In genomic region chr20:20709858-20710257, GRCh38 we compare ENCODE assay signal across 18 cellular contexts. TPM values are rescaled to one million over a fixed set of nuclear protein-coding genes. Genes with fewer than 3 reads are reported as not detected.
DNase-seq lines count a peak whose midpoint lies in the region; ATAC-seq, FAIRE-seq and TF ChIP-seq lines count a peak whose summit lies in the region.
"Had no signal": no experiment of that assay in that cellular context is flagged by ENCODE, and none has a peak within 500 bp of the region (broad histone marks: within the 10 kb centered on the region; RNA-seq: fewer than 3 reads in every experiment).

No MANE protein-coding gene starts in this region.

- H3K9me3 ChIP-seq in GM12878 (replicated peaks; ENCODE audit: control insufficient read depth, insufficient read depth, low read length) (no peaks in the 10 kb centered on the region; the same call in 2 of the 3 replicates), liver (ENCODE audit: control insufficient read depth in 4 of 4, low read length in 3 of 4) (no peaks in the 10 kb centered on the region), small intestine (ENCODE audit: control insufficient read depth, low read depth) (no peaks in the 10 kb centered on the region)

- BruUV-seq in Calu3 (replicated peaks; lab: Mats Ljungman, UMichigan) (no TSS peak), GM12878 (replicated peaks; lab: Mats Ljungman, UMichigan) (no TSS peak)

- H3K36me3 ChIP-seq in GM12878 (ENCODE audit: control insufficient read depth in 2 of 2, insufficient read depth in 2 of 2, low read length in 1 of 2) (no peaks in the 10 kb centered on the region), liver (ENCODE audit: control insufficient read depth in 4 of 4, insufficient read depth in 3 of 4, low read depth in 1 of 4, low read length in 3 of 4) (no peaks in the 10 kb centered on the region), small intestine (ENCODE audit: control insufficient read depth in 2 of 2, insufficient read depth in 2 of 2, low read length in 2 of 2) (no peaks in the 10 kb centered on the region)

- H2AFZ ChIP-seq in GM12878 (ENCODE audit: control insufficient read depth, low read depth, low read length) = no peak overlapping the region

- peaks cover 24% of the 10 kb centered on the region for H3K36me3 Mint-ChIP-seq in Calu3 (ENCODE audit: insufficient read depth, unreplicated experiment)

- FAIRE-seq in GM12878 (lab: Jason Lieb, UNC) = no peak
- no peak for FAIRE-seq in small intestine (lab: Jason Lieb, UNC)
- FAIRE-seq: H54 had no signal

- ATAC-seq in GM12878 (no peak), HG03460 (IDR thresholded peaks at IDR 0.05; ENCODE audit: unreplicated experiment) (no peak)
- ATAC-seq: activated CD4-positive, CD25-positive, alpha-beta regulatory T cell treated with anti-CD3 and anti-CD28 coated beads, Interleukin-2, amount 50 U/mL, for 24 hours; left ventricle myocardium superior had no signal

- SMC1A ChIA-PET in GM12878 (lab: Charles Lee; ENCODE audit: uncharacterized antibody, unreplicated experiment) = interaction anchor here (0.8 to 1.6 kb wide), 6 partner anchors 13 to 95 kb away, joined by 3 to 8 read pairs (median 3); no protein-coding TSS in a partner anchor

- POLR2A ChIA-PET in GM12878 (lab: Charles Lee) = no interaction called here
- POLR2A ChIA-PET in GM10248 (lab: Yijun Ruan, JAX) = no interaction called here

- WGBS in GM12878 (ENCODE audit: insufficient coverage, insufficient replicate concordance, low lambda C conversion rate, missing lambda C conversion rate) = 76% methylated on average over 4 of the region's 4 CpGs
- 69% methylated on average over 4 of the region's 4 CpGs for WGBS in liver
- WGBS in small intestine, 3 donors = 31 to 65% (median 56%) methylated on average over 4 of the region's 4 CpGs

- CTCF ChIA-PET in Calu3 (lab: Charles Lee) (no interaction called here), GM12878 (lab: Yijun Ruan, JAX) (interaction anchor here (0.8 to 1.2 kb wide), 3 partner anchors 27 to 115 kb away, joined by 3 to 4 read pairs (median 3); no protein-coding TSS in a partner anchor), GM10248 (lab: Yijun Ruan, JAX) (interaction anchor here (0.8 to 1.6 kb wide), 2 partner anchors 11 to 34 kb away, joined by 3 to 4 read pairs; no protein-coding TSS in a partner anchor)

- no peaks in the 10 kb centered on the region for H3K9me3 Mint-ChIP-seq in Calu3 (ENCODE audit: low read depth, unreplicated experiment)

- H3K4me2 ChIP-seq in GM12878 (ENCODE audit: control insufficient read depth, insufficient read depth) = peak overlapping the region; percentile 85; the same call in 1 of the 2 replicates

- DNase-seq in Calu3 (no peak), GM12878 (ENCODE audit: low read depth, low spot score) (no peak), small intestine (peak; percentile 21), kidney tubule cell (ENCODE audit: low spot score) (no peak), GM10248 (ENCODE audit: extremely low spot score) (no peak)
- DNase-seq: activated CD8-positive, alpha-beta memory T cell treated with anti-CD3 and anti-CD28 coated beads, Interleukin-2, amount 50 U/mL, for 48 hours; activated naive CD4-positive, alpha-beta T cell treated with anti-CD3 and anti-CD28 coated beads, Interleukin-2, amount 50 U/mL, for 16 hours; effector CD8-positive, alpha-beta T cell; left ventricle myocardium superior; NCI-H1694; NCI-H446; SHP77; stimulated activated CD4-positive, alpha-beta T cell treated with anti-CD3 and anti-CD28 coated beads, Interleukin-2, amount 100 ng/mL, for 24 hours had no signal

- H3K27ac ChIP-seq in GM12878 (ENCODE audit: control insufficient read depth, insufficient read depth) (peak overlapping the region; percentile 66), liver (ENCODE audit: low read depth in 1 of 2, low read length in 2 of 2) (peak overlapping the region; percentile 96 to 97), small intestine (ENCODE audit: low read depth in 1 of 2, low read length in 1 of 2) (peak overlapping the region in 1 of 2 donors; percentile 62)

- H3K4me1 ChIP-seq in GM12878 (ENCODE audit: control insufficient read depth, insufficient read depth, low read length) (peaks cover 6% of the 10 kb centered on the region; the same call in 1 of the 2 replicates), liver (ENCODE audit: control insufficient read depth in 4 of 4, insufficient read depth in 4 of 4, low read length in 3 of 4) (peaks cover 15 to 47% (median 23%) of the 10 kb centered on the region in 4 donors), small intestine (ENCODE audit: control insufficient read depth in 2 of 2, insufficient read depth in 1 of 2, low read depth in 1 of 2, low read length in 1 of 2) (peaks cover 2 to 7% of the 10 kb centered on the region in 2 donors)

- in situ Hi-C loops in GM12878 (cut with MboI) = no loop called here

- H3K4me3 ChIP-seq in GM12878 = 0 out of 2 replicates have a peak overlapping the region, but pooled peaks have one; percentile 24
- peak overlapping the region; percentile 27 to 94 (median 82) for H3K4me3 ChIP-seq in liver (ENCODE audit: low read depth in 1 of 3, low read length in 3 of 3)
- H3K4me3 ChIP-seq in small intestine (ENCODE audit: low read depth in 1 of 2, low read length in 2 of 2) = no peak overlapping the region

- H3K4me1 Mint-ChIP-seq in Calu3 (ENCODE audit: low read depth, unreplicated experiment) = peaks cover 17% of the 10 kb centered on the region

- no peak for TF ChIP-seq RAD21 in GM12878 (IDR thresholded peaks at IDR 0.05; ENCODE audit: insufficient read depth, low read depth, low read length)
- TF ChIP-seq RAD21 in liver (IDR thresholded peaks at IDR 0.05) = no peak

- H3K27ac Mint-ChIP-seq in Calu3 (ENCODE audit: unreplicated experiment) = no peak overlapping the region

- peak overlapping the region; percentile 74 for H3K4me3 Mint-ChIP-seq in Calu3 (ENCODE audit: low read depth, unreplicated experiment)

- no peak for TF ChIP-seq POLR2A in GM12878 (IDR thresholded peaks at IDR 0.05; ENCODE audit: low read depth, low read length)

- H3K27me3 ChIP-seq in GM12878 (replicated peaks in 1 of 2; ENCODE audit: control insufficient read depth in 2 of 2, insufficient read depth in 2 of 2, low read length in 1 of 2) (no peaks in the 10 kb centered on the region), liver (ENCODE audit: control insufficient read depth in 4 of 4, insufficient read depth in 4 of 4, low read length in 3 of 4) (no peaks in the 10 kb centered on the region), small intestine (ENCODE audit: control insufficient read depth in 2 of 2, insufficient read depth in 2 of 2, low read length in 2 of 2) (no peaks in the 10 kb centered on the region)

- TF ChIP-seq EP300 in GM12878 (IDR thresholded peaks at IDR 0.05; ENCODE audit: borderline replicate concordance in 1 of 2, control insufficient read depth in 1 of 2, low read depth in 2 of 2, low read length in 2 of 2) = no peak

- RAD21 ChIA-PET in GM12878 (lab: Charles Lee; ENCODE audit: unreplicated experiment) = interaction anchor here (0.8 to 1.8 kb wide), 4 partner anchors 27 to 41 kb away, joined by 3 to 5 read pairs (median 3); no protein-coding TSS in a partner anchor

- peaks cover 60% of the 10 kb centered on the region for H3K79me2 ChIP-seq in GM12878 (ENCODE audit: control insufficient read depth, insufficient read depth, low read length)

- intact Hi-C loops in Calu3 (cut with micrococcal nuclease; ENCODE audit: unreplicated experiment) = loop anchor here (10.0 kb wide), 1 partner anchor 45 kb away; no protein-coding TSS in a partner anchor
- intact Hi-C loops in GM12878 (cut with micrococcal nuclease; ENCODE audit: unreplicated experiment) = loop anchor here (2.0 kb wide), 1 partner anchor 41 kb away; no protein-coding TSS in a partner anchor

- TF ChIP-seq CTCF in Calu3 (IDR thresholded peaks at IDR 0.05; ENCODE audit: unreplicated experiment) (no peak), GM12878 (IDR thresholded peaks at IDR 0.05 in 2 of 3, conservative IDR thresholded peaks at IDR 0.05 in 1 of 3; ENCODE audit: control insufficient read depth in 2 of 3, extremely low read depth in 1 of 3, insufficient read depth in 1 of 3, low read depth in 3 of 3, low read length in 3 of 3) (no peak), liver (IDR thresholded peaks at IDR 0.05; ENCODE audit: low read depth, low read length, missing input control) (no peak), GM10248 (IDR thresholded peaks at IDR 0.05; ENCODE audit: control extremely low read depth, extremely low read depth, low read depth, missing control alignments) (no peak)

- no peaks in the 10 kb centered on the region for H3K27me3 Mint-ChIP-seq in Calu3 (ENCODE audit: unreplicated experiment)
- H3K27me3 Mint-ChIP-seq: B cell had no signal

- no peaks in the 10 kb centered on the region for H4K20me1 ChIP-seq in GM12878 (ENCODE audit: control insufficient read depth, insufficient read depth)

- H3K9ac ChIP-seq in GM12878 (ENCODE audit: control insufficient read depth, insufficient read depth, low read length) (no peak overlapping the region), liver (ENCODE audit: low read depth in 1 of 2, low read length in 2 of 2) (peak overlapping the region; percentile 54 to 85)

TF ChIP-seq in GM12878, 131 proteins besides CTCF, POLR2A, EP300 and RAD21 (continues in another document):
- TF ChIP-seq ZNF217 (IDR thresholded peaks at IDR 0.05) = no peak

TF ChIP-seq in liver, 16 proteins besides CTCF, POLR2A, EP300 and RAD21 (continues in another document):
- TF ChIP-seq GABPA (IDR thresholded peaks at IDR 0.05 in 1 of 2, conservative IDR thresholded peaks at IDR 0.05 in 1 of 2) (no peak), JUND (IDR thresholded peaks at IDR 0.05) (no peak)

RNA-seq across cellular contexts. Expression of gene RALGAPA2, which starts 2.6 kb away (rescaled TPM):
- total RNA-seq in Calu3 (2022) (26.3 and 28.5 TPM in 2 replicates), GM12878 (2014; rRNA removed) (22.0 and 23.2 TPM in 2 replicates), GM12878 (2014; rRNA removed; fragmentation: Illumina TruSeq; extraction: Trizol) (18.7 and 19.3 TPM in 2 replicates), GM12878 (2021) (29.4 and 30.7 TPM in 2 replicates), liver (10 to 100 TPM; 14.8 to 89.9 TPM)
- total RNA-seq in GM12878 (2013; cell fraction: nucleolus; rRNA removed) = 91.9 and 98.1 TPM in 2 replicates
- 8.1 TPM for polyA plus RNA-seq in GM12878 (2011; ENCODE audit: low read depth)
- polyA plus RNA-seq in GM12878 (2011; rRNA removed) (8.2 and 10.9 TPM in 2 replicates), GM12878 (2014; fragmentation: Illumina TruSeq; extraction: Trizol) (23.5 and 24.1 TPM in 2 replicates), GM12878 (2014; fragmentation: Nextera tagmentation; extraction: Ambion mirVana) (1 to 10 TPM; 2.9 to 4.0 TPM), GM12878 (2014; rRNA removed) (14.4 and 16.3 TPM in 2 replicates), GM12878 (2016; fragmentation: Nextera tagmentation; extraction: Ambion mirVana) (10 to 100 TPM; 20.4 to 20.5 TPM), liver (10 to 100 TPM; 20.2 to 29.9 TPM), small intestine (10 to 100 TPM in 2 of 3 donors, 1 to 10 TPM in 1; 7.6 to 24.7 (median 10.7) TPM)
- 6.3 and 8.0 TPM in 2 replicates for polyA plus RNA-seq in GM12878 (2011; cell fraction: cytosol; rRNA removed)
- polyA plus RNA-seq in GM12878 (2011; cell fraction: nucleus; rRNA removed) = 21.0 and 23.1 TPM in 2 replicates
- polyA plus RNA-seq in GM12878 (2012) = 8.4 and 9.2 TPM in 2 replicates
- 28.7 TPM in 2 replicates for polyA minus RNA-seq in GM12878 (2011; rRNA and poly(A)+ RNA removed)
- 7.9 and 9.0 TPM in 2 replicates for polyA minus RNA-seq in GM12878 (2011; cell fraction: cytosol; rRNA and poly(A)+ RNA removed)
- 46.5 and 55.2 TPM in 2 replicates for polyA minus RNA-seq in GM12878 (2011; cell fraction: nucleus; rRNA and poly(A)+ RNA removed)

Comparison
In these comparisons a context has a peak if more than half of its experiments do, and no peak if none do; other contexts are left out.
1. H3K4me3 ChIP-seq: peak in GM12878 (single experiment) and liver (3 of 3); none in small intestine (0 of 2).